8 cellular contexts compared by ENCODE assay signal in the genomic region with DNA sequence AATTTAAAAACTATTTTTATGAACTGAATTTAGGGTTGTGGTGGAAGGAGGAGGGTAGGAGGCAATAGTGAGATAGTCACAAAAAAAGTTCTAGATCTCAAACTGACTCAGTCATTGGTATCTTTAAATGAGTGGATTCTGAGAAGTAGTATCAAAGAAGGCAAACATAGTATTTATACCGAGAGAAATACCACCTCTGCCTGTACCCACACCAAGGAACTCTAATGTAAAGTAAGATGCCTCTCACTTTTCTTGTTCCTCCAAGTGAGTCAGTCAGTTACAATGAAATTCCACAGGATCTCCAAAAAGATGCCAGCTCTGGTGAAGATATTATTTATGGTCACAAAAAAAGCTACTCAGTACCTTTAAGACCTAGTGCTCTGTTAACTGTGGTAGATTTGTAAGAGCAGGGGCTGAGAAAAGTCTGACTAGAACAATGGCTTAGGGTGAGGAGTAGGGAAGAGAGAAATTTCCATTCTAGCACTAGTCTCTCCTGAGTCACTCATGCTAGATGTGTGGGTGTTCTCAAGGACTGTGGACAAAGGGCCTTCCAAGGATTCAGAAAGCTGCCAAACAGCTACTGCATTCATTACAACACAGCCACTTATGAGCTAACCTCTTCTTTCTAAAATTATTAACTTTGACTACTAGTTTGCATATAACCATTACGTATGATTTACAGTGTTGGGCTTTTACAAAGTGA. TPM values are rescaled to one million over a fixed set of nuclear protein-coding genes. Genes with fewer than 3 reads are reported as not detected.
DNase-seq lines count a peak whose midpoint lies in the region; ATAC-seq and TF ChIP-seq lines count a peak whose summit lies in the region.

No MANE protein-coding gene starts in this region.

- peaks cover 91% of the 10 kb centered on the region for H3K36me3 Mint-ChIP-seq in nephron progenitor cell (ENCODE audit: low read depth)

- TF ChIP-seq CTCF in OCI-LY3 (IDR thresholded peaks at IDR 0.05; ENCODE audit: low read depth, low read length) (no peak), nephron progenitor cell (IDR thresholded peaks at IDR 0.05) (no peak)

- H3K9me3 ChIP-seq in OCI-LY3 (ENCODE audit: insufficient read depth, low read length) = peaks cover 14% of the 10 kb centered on the region

- peaks cover 45% of the 10 kb centered on the region for H3K4me1 ChIP-seq in OCI-LY3 (ENCODE audit: low read length)

- H3K9ac ChIP-seq in OCI-LY3 (ENCODE audit: low read length) = no peak overlapping the region

- H3K79me2 ChIP-seq in OCI-LY3 (ENCODE audit: low read length) = peaks cover 92% of the 10 kb centered on the region

- H3K36me3 ChIP-seq in OCI-LY3 (replicated peaks; ENCODE audit: low read depth, low read length) = peaks cover 42% of the 10 kb centered on the region

- peaks cover 74% of the 10 kb centered on the region for H4K20me1 ChIP-seq in OCI-LY3 (ENCODE audit: insufficient read depth, low read length)

- DNase-seq in Daoy (ENCODE audit: low read depth) = peak; percentile 75
- DNase-seq in epithelial cell of prostate (ENCODE audit: low read depth, low spot score) = peak; percentile 53
- no peak for DNase-seq in nephron progenitor cell
- DNase-seq in nucleus accumbens (lab: John Stamatoyannopoulos, UW) = no peak
- DNase-seq in COLO668 (lab: John Stamatoyannopoulos, UW; ENCODE audit: unreplicated experiment) = no peak

- H3K4me1 Mint-ChIP-seq in nephron progenitor cell = no peaks in the 10 kb centered on the region

- peak overlapping the region; percentile 48 for H3K27ac ChIP-seq in OCI-LY3 (ENCODE audit: low read length)
- H3K27ac ChIP-seq in epithelial cell of prostate = peak overlapping the region; percentile 44

- ATAC-seq in HG02759 (IDR thresholded peaks at IDR 0.05; ENCODE audit: unreplicated experiment) (no peak), HG03469 (IDR thresholded peaks at IDR 0.05; ENCODE audit: unreplicated experiment) (no peak)

- H3K27ac Mint-ChIP-seq in nephron progenitor cell = peak overlapping the region; percentile 5

- peaks cover 30% of the 10 kb centered on the region for H3K9me3 Mint-ChIP-seq in nephron progenitor cell

- H3K27me3 Mint-ChIP-seq in nephron progenitor cell (ENCODE audit: low read depth, poor library complexity) = no peaks in the 10 kb centered on the region

- H2AFZ ChIP-seq in OCI-LY3 (ENCODE audit: low read depth, low read length) = no peak overlapping the region

- H3K27me3 ChIP-seq in OCI-LY3 (ENCODE audit: low read depth, low read length) = no peaks in the 10 kb centered on the region

- H3K4me3 ChIP-seq in OCI-LY3 (ENCODE audit: low read length) = peak overlapping the region; percentile 22; the same call in 1 of the 2 replicates

- H3K4me2 ChIP-seq in OCI-LY3 (ENCODE audit: low read length) = peak overlapping the region; percentile 54

- H3K4me3 Mint-ChIP-seq in nephron progenitor cell = no peak overlapping the region

RNA-seq across cellular contexts. Expression of gene YWHAQ, which starts 36.3 kb away (rescaled TPM):
- 586 and 605 TPM in 2 replicates for total RNA-seq in Daoy (2014; rRNA removed; shearing (Covaris generic))

RNA-seq across cellular contexts. Expression of gene ADAM17, which starts 38.9 kb away (rescaled TPM):
- 34.3 and 43.2 TPM in 2 replicates for total RNA-seq in Daoy (2014; rRNA removed; shearing (Covaris generic))

Comparison
In these comparisons a context has a peak if more than half of its experiments do, and no peak if none do; other contexts are left out.
1. DNase-seq: peak in Daoy (single experiment) and epithelial cell of prostate (single experiment); none in nephron progenitor cell (single experiment), nucleus accumbens (0 of 56) and COLO668 (single experiment).